Comparison of ENCODE assay signal across 19 cellular contexts in the genomic region with DNA sequence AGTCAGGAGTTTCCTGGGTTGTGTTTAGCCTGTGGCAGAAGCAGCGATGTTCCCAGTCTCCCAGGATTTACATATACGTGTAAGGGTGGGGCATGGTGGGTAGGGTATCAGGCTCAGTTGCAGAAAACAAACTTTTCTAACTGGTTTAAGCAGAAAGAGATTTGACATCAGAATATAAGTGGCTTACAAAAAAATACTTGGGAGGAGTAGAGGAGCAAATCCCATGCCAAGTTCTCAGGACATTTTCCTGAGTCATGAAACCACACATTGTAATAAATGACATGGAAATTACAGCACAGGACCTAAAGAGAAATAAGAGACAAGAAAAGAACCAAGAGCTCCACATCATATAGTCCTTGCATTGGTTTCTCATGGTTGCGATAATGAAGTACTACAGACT. TPM values are rescaled to one million over a fixed set of nuclear protein-coding genes. Genes with fewer than 3 reads are reported as not detected.
DNase-seq lines count a peak whose midpoint lies in the region; FAIRE-seq and TF ChIP-seq lines count a peak whose summit lies in the region.
"Had no signal": no experiment of that assay in that cellular context is flagged by ENCODE, and none has a peak within 500 bp of the region (broad histone marks: within the 10 kb centered on the region; RNA-seq: fewer than 3 reads in every experiment).

No MANE protein-coding gene starts in this region.

- H3K27ac ChIP-seq in brain microvascular endothelial cell (no peak overlapping the region), endodermal cell (ENCODE audit: low read depth, low read length) (no peak overlapping the region)
- H3K27ac ChIP-seq: gastroesophageal sphincter had no signal

- no peaks in the 10 kb centered on the region for H3K9me3 Mint-ChIP-seq in endodermal cell
- H3K9me3 Mint-ChIP-seq: activated T-helper 17 cell treated with anti-CD3 and anti-CD28 coated beads, Interleukin-2, amount 50 U/mL, for 72 hours; WTC11 had no signal

- no peaks in the 10 kb centered on the region for H3K27me3 ChIP-seq in brain microvascular endothelial cell (replicated peaks)
- H3K27me3 ChIP-seq in endodermal cell (ENCODE audit: control insufficient read depth, insufficient read depth, low read length, poor library complexity, severe bottlenecking): no peaks in the 10 kb centered on the region
- H3K27me3 ChIP-seq: gastroesophageal sphincter had no signal

- no peak for TF ChIP-seq POLR2A in erythroblast (IDR thresholded peaks at IDR 0.05; ENCODE audit: low read length)

- H3K36me3 ChIP-seq in brain microvascular endothelial cell (replicated peaks) (no peaks in the 10 kb centered on the region), endodermal cell (ENCODE audit: control insufficient read depth, insufficient read depth, low read length) (no peaks in the 10 kb centered on the region)
- H3K36me3 ChIP-seq: gastroesophageal sphincter had no signal

- no peaks in the 10 kb centered on the region for H3K9me3 ChIP-seq in endodermal cell (ENCODE audit: control insufficient read depth, low read length)
- H3K9me3 ChIP-seq: Caco-2, gastroesophageal sphincter had no signal

- in situ Hi-C loops in Caki2 (cut with HindIII; ENCODE audit: low pct_unique_long_range_greater_than_20kb, low sequenced_read_pairs): no loop called here
- in situ Hi-C loops in brain microvascular endothelial cell (cut with HindIII; ENCODE audit: low pct_ligation_motif_present, low sequenced_read_pairs): no loop called here

- H3K9ac ChIP-seq in endodermal cell (ENCODE audit: extremely low read depth, low read length, poor library complexity, severe bottlenecking): no peak overlapping the region

- no peak overlapping the region for H3K27ac Mint-ChIP-seq in endodermal cell
- H3K27ac Mint-ChIP-seq: activated T-helper 17 cell treated with anti-CD3 and anti-CD28 coated beads, Interleukin-2, amount 50 U/mL, for 72 hours; WTC11 had no signal

- 93 to 100% methylated on average over 2 to 3 of the region's 3 CpGs for WGBS in endodermal cell (ENCODE audit: insufficient coverage in 1 of 2, insufficient read length in 1 of 2), 2 experiments

- no peaks in the 10 kb centered on the region for H3K4me1 ChIP-seq in endodermal cell (ENCODE audit: control insufficient read depth, insufficient read depth, low read length)
- H3K4me1 ChIP-seq: gastroesophageal sphincter had no signal

- H3K36me3 Mint-ChIP-seq in endodermal cell (ENCODE audit: low read depth): no peaks in the 10 kb centered on the region
- H3K36me3 Mint-ChIP-seq: WTC11 had no signal

- H3K4me3 ChIP-seq in brain microvascular endothelial cell (ENCODE audit: low read depth, low read length) (no peak overlapping the region), endodermal cell (ENCODE audit: low read length) (no peak overlapping the region)
- H3K4me3 ChIP-seq: gastroesophageal sphincter had no signal

- TF ChIP-seq CTCF in brain microvascular endothelial cell (IDR thresholded peaks at IDR 0.05; ENCODE audit: low read depth, low read length, missing control alignments) (no peak), endodermal cell (conservative IDR thresholded peaks at IDR 0.05) (no peak)

- H3K27me3 Mint-ChIP-seq in endodermal cell (ENCODE audit: insufficient read depth): no peaks in the 10 kb centered on the region

- H3K4me1 Mint-ChIP-seq in endodermal cell: peaks cover 6% of the 10 kb centered on the region
- H3K4me1 Mint-ChIP-seq: activated T-helper 17 cell treated with anti-CD3 and anti-CD28 coated beads, Interleukin-2, amount 50 U/mL, for 72 hours had no signal

- no peak overlapping the region for H3K4me3 Mint-ChIP-seq in endodermal cell
- H3K4me3 Mint-ChIP-seq: activated T-helper 17 cell treated with anti-CD3 and anti-CD28 coated beads, Interleukin-2, amount 50 U/mL, for 72 hours; WTC11 had no signal

- DNase-seq in Caki2 (ENCODE audit: low read depth): peak; percentile 32
- DNase-seq in HTR-8/SVneo (ENCODE audit: insufficient read length, low spot score): peak; percentile 10
- DNase-seq in brain microvascular endothelial cell: peak; percentile 40
- DNase-seq in kidney tubule cell (ENCODE audit: low spot score): peak; percentile 26
- no peak for DNase-seq in endodermal cell
- no peak for DNase-seq in erythroblast (lab: John Stamatoyannopoulos, UW)
- no peak for DNase-seq in activated CD4-positive, CD25-positive, alpha-beta regulatory T cell (lab: John Stamatoyannopoulos, UW)
- no peak for DNase-seq in DMS 273 treated with DMSO at 0.1 percent for 48 hours (lab: John Stamatoyannopoulos, UW)
- DNase-seq: Caco-2; cerebellar nuclear complex; KG1; NCI-H1092; NCI-H2029 treated with DMSO at 0.1 percent for 48 hours; NCI-H510A; SHP77; stimulated activated CD4-positive, alpha-beta T cell treated with anti-CD3 and anti-CD28 coated beads, Interleukin-4, amount 100 ng/mL, for 24 hours had no signal

- no peak for FAIRE-seq in HTR-8/SVneo (lab: Jason Lieb, UNC)

RNA-seq across cellular contexts. Expression of a gene that starts 26.2 kb away (rescaled TPM):
- total RNA-seq in Caki2 (2014; rRNA removed; shearing (Covaris generic); ENCODE audit: low replicate concordance): 3.8 and 7.2 TPM in 2 replicates
- 10 to 100 TPM; 22.3 to 22.4 TPM for total RNA-seq in endodermal cell
- 113 TPM for polyA plus RNA-seq in endodermal cell (2013, experiment 1 of 2)
- 90.3 TPM for polyA plus RNA-seq in endodermal cell (2013, experiment 2 of 2)

Comparison
In these comparisons a context has a peak if more than half of its experiments do, and no peak if none do; other contexts are left out.
1. DNase-seq: peak in Caki2 (single experiment), HTR-8/SVneo (single experiment), brain microvascular endothelial cell (single experiment) and kidney tubule cell (single experiment); none in endodermal cell (single experiment), erythroblast (0 of 2), activated CD4-positive, CD25-positive, alpha-beta regulatory T cell (0 of 4) and DMS 273 treated with DMSO at 0.1 percent for 48 hours (single experiment).